Comparison of ENCODE assay signal across 16 cellular contexts in genomic region chr4:25346913-25347312, GRCh38.
DNase-seq lines count a peak whose midpoint lies in the region; ATAC-seq, FAIRE-seq and TF ChIP-seq lines count a peak whose summit lies in the region.
"Had no signal": no experiment of that assay in that cellular context is flagged by ENCODE, and none has a peak within 500 bp of the region (broad histone marks: within the 10 kb centered on the region; RNA-seq: fewer than 3 reads in every experiment).

No MANE protein-coding gene starts in this region.

- peak; percentile 51 for FAIRE-seq in GM18507 (lab: Jason Lieb, UNC)
- FAIRE-seq: islet of Langerhans had no signal

- no peak overlapping the region for H3K27ac ChIP-seq in coronary artery
- H3K27ac ChIP-seq: gastrocnemius medialis, stomach had no signal

- H3K27ac Mint-ChIP-seq in activated naive CD8-positive, alpha-beta T cell treated with anti-CD3 and anti-CD28 coated beads, Interleukin-2, amount 50 U/mL, for 24 hours, result peak overlapping the region; percentile 36
- H3K27ac Mint-ChIP-seq: HFFc6 had no signal

- no peaks in the 10 kb centered on the region for H3K27me3 Mint-ChIP-seq in activated naive CD8-positive, alpha-beta T cell treated with anti-CD3 and anti-CD28 coated beads, Interleukin-2, amount 50 U/mL, for 24 hours

- H3K4me3 Mint-ChIP-seq in activated naive CD8-positive, alpha-beta T cell treated with anti-CD3 and anti-CD28 coated beads, Interleukin-2, amount 50 U/mL, for 24 hours, result no peak overlapping the region
- H3K4me3 Mint-ChIP-seq: HFFc6 had no signal

- H3K9me3 Mint-ChIP-seq in activated naive CD8-positive, alpha-beta T cell treated with anti-CD3 and anti-CD28 coated beads, Interleukin-2, amount 50 U/mL, for 24 hours, result no peaks in the 10 kb centered on the region
- H3K9me3 Mint-ChIP-seq: HFFc6 had no signal

- DNase-seq in GM18507 (ENCODE audit: extremely low spot score, insufficient read length, low read depth), result no peak
- DNase-seq in activated naive CD8-positive, alpha-beta T cell treated with anti-CD3 and anti-CD28 coated beads, Interleukin-2, amount 50 U/mL, for 24 hours, result no peak
- DNase-seq in activated CD4-positive, CD25-positive, alpha-beta regulatory T cell (lab: John Stamatoyannopoulos, UW), result no peak
- DNase-seq in coronary artery (ENCODE audit: low spot score), result no peak
- no peak for DNase-seq in RPMI8226
- DNase-seq: effector CD4-positive, alpha-beta T cell; gastrocnemius medialis; HFFc6; NCI-H1048; retina; SIG-M5; stimulated activated CD4-positive, alpha-beta T cell treated with anti-CD3 and anti-CD28 coated beads, Interleukin-2, amount 100 ng/mL, for 48 hours; stomach had no signal

- H3K4me3 ChIP-seq in coronary artery, result no peak overlapping the region
- H3K4me3 ChIP-seq: gastrocnemius medialis, stomach had no signal

- peaks cover 12% of the 10 kb centered on the region for H3K4me1 Mint-ChIP-seq in activated naive CD8-positive, alpha-beta T cell treated with anti-CD3 and anti-CD28 coated beads, Interleukin-2, amount 50 U/mL, for 24 hours

- H3K36me3 Mint-ChIP-seq in activated naive CD8-positive, alpha-beta T cell treated with anti-CD3 and anti-CD28 coated beads, Interleukin-2, amount 50 U/mL, for 24 hours (ENCODE audit: low read depth), result peaks cover 12% of the 10 kb centered on the region

- ATAC-seq in GM19395 (IDR thresholded peaks at IDR 0.05; ENCODE audit: unreplicated experiment) (peak; percentile 87), HG03097 (IDR thresholded peaks at IDR 0.05; ENCODE audit: low FRiP score, unreplicated experiment) (peak; percentile 61)
- ATAC-seq in activated naive CD8-positive, alpha-beta T cell treated with anti-CD3 and anti-CD28 coated beads, Interleukin-2, amount 50 U/mL, for 24 hours, result peak; percentile 93
- ATAC-seq: gastrocnemius medialis had no signal

- no peak for TF ChIP-seq CTCF in coronary artery (IDR thresholded peaks at IDR 0.05)
